1 cellular context compared by ENCODE assay signal in the genomic region with DNA sequence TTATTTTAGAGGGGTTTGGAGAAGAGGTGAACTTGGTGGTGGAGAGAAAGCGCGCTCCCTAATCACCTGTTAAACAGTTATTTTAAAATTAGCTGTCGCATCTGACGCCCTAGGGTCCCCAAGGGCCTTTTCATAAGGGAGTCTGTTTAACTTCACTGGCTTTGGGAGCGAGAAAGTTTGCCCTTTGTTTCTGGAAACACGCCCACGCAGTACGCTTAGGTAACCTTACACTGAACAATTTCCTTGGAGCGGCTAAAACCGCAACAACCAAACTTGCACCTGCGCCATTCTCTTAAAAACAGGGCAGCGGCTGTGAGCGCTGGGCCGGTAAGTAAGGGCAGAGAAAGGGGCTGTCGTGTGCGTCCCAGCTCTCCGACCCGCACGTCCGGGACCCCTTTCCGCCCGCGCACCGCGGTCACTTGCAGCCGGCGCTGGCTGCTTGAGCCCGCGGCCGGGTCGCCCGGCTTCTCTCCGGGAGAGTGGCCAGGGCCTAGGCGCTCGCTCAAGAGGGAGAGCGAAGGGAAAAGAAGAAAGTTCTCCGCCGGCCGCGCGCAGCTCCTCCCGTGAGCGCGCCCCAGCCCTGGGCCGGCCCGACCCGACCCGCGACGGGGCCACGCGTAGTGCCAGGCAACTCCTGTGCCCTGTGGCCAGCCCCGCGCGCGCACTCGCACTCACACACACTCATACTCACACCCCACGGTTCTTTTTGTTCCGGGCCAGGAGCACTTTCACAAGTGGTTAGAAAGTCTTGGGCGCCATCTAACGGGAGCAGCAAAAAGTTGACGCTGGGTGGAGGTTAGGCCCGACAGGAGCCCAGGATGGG.
TF ChIP-seq lines count a peak whose summit lies in the region.

No MANE protein-coding gene starts in this region.

TF ChIP-seq in HepG2, 621 proteins besides CTCF, POLR2A, EP300 and RAD21 (continued from another document and continues in another):
- TF ChIP-seq ZSCAN12 (CRISPR knock-in tag; IDR thresholded peaks at IDR 0.05) (no peak), ZEB1 (IDR thresholded peaks at IDR 0.05; ENCODE audit: insufficient replicate concordance, low read depth) (no peak), PCBP1 (IDR thresholded peaks at IDR 0.05; ENCODE audit: borderline replicate concordance, low read depth, low read length) (no peak), ZNF749 (CRISPR knock-in tag; IDR thresholded peaks at IDR 0.05; ENCODE audit: borderline replicate concordance) (no peak), ZNF841 (CRISPR knock-in tag; IDR thresholded peaks at IDR 0.05; ENCODE audit: borderline replicate concordance) (no peak), MED1 (CRISPR knock-in tag; IDR thresholded peaks at IDR 0.05) (peak; percentile 33; the same call in 1 of the 2 replicates), ZNF44 (CRISPR knock-in tag; IDR thresholded peaks at IDR 0.05) (no peak), HOXD1 (CRISPR knock-in tag; IDR thresholded peaks at IDR 0.05) (0 out of 2 replicates have a peak, but pooled peaks have one; percentile 41), RFXAP (CRISPR knock-in tag; IDR thresholded peaks at IDR 0.05; ENCODE audit: borderline replicate concordance) (peak; percentile 35; the same call in 1 of the 2 replicates), XRCC5 (optimal IDR thresholded peaks at IDR 0.05; ENCODE audit: low read length) (peak; percentile 78), ZFX (CRISPR knock-in tag; IDR thresholded peaks at IDR 0.05; ENCODE audit: low read depth) (peak; percentile 70), ARHGAP35 (CRISPR knock-in tag; IDR thresholded peaks at IDR 0.05; ENCODE audit: borderline replicate concordance) (peak; percentile 31; the same call in 1 of the 2 replicates), ZNF253 (CRISPR knock-in tag; IDR thresholded peaks at IDR 0.05; ENCODE audit: borderline replicate concordance) (no peak), NCOA1 (CRISPR knock-in tag; IDR thresholded peaks at IDR 0.05) (0 out of 2 replicates have a peak, but pooled peaks have one; percentile 43), ERF (CRISPR knock-in tag; IDR thresholded peaks at IDR 0.05) (peak; percentile 48; the same call in 1 of the 2 replicates), ZBTB38 (CRISPR knock-in tag; IDR thresholded peaks at IDR 0.05) (0 out of 2 replicates have a peak, but pooled peaks have one; percentile 19), MYC (CRISPR knock-in tag; IDR thresholded peaks at IDR 0.05; ENCODE audit: borderline replicate concordance) (peak; percentile 31; the same call in 1 of the 2 replicates), ZNF747 (CRISPR knock-in tag; IDR thresholded peaks at IDR 0.05; ENCODE audit: borderline replicate concordance) (peak; percentile 50; the same call in 1 of the 2 replicates), SALL1 (CRISPR knock-in tag; IDR thresholded peaks at IDR 0.05) (peak; percentile 14; the same call in 1 of the 2 replicates), MIER2 (CRISPR knock-in tag; IDR thresholded peaks at IDR 0.05) (no peak), SAFB2 (CRISPR knock-in tag; IDR thresholded peaks at IDR 0.05; ENCODE audit: borderline replicate concordance, low read depth) (no peak), ZNF616 (CRISPR knock-in tag; IDR thresholded peaks at IDR 0.05; ENCODE audit: low read depth) (no peak), ZSCAN20 (CRISPR knock-in tag; IDR thresholded peaks at IDR 0.05; ENCODE audit: borderline replicate concordance) (0 out of 2 replicates have a peak, but pooled peaks have one; percentile 45), ZNF12 (CRISPR knock-in tag; IDR thresholded peaks at IDR 0.05) (no peak), CEBPG (CRISPR knock-in tag; IDR thresholded peaks at IDR 0.05) (no peak), ISL2 (CRISPR knock-in tag; IDR thresholded peaks at IDR 0.05) (0 out of 2 replicates have a peak, but pooled peaks have one; percentile 13), PHF8 (CRISPR knock-in tag; IDR thresholded peaks at IDR 0.05) (0 out of 2 replicates have a peak, but pooled peaks have one; percentile 20), FOXC1 (CRISPR knock-in tag; IDR thresholded peaks at IDR 0.05; ENCODE audit: borderline replicate concordance) (0 out of 2 replicates have a peak, but pooled peaks have one; percentile 66)
- TF ChIP-seq, protein P1, sequence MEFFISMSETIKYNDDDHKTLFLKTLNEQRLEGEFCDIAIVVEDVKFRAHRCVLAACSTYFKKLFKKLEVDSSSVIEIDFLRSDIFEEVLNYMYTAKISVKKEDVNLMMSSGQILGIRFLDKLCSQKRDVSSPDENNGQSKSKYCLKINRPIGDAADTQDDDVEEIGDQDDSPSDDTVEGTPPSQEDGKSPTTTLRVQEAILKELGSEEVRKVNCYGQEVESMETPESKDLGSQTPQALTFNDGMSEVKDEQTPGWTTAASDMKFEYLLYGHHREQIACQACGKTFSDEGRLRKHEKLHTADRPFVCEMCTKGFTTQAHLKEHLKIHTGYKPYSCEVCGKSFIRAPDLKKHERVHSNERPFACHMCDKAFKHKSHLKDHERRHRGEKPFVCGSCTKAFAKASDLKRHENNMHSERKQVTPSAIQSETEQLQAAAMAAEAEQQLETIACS (CRISPR knock-in tag; IDR thresholded peaks at IDR 0.05) = peak; percentile 89
- TF ChIP-seq, protein P2, sequence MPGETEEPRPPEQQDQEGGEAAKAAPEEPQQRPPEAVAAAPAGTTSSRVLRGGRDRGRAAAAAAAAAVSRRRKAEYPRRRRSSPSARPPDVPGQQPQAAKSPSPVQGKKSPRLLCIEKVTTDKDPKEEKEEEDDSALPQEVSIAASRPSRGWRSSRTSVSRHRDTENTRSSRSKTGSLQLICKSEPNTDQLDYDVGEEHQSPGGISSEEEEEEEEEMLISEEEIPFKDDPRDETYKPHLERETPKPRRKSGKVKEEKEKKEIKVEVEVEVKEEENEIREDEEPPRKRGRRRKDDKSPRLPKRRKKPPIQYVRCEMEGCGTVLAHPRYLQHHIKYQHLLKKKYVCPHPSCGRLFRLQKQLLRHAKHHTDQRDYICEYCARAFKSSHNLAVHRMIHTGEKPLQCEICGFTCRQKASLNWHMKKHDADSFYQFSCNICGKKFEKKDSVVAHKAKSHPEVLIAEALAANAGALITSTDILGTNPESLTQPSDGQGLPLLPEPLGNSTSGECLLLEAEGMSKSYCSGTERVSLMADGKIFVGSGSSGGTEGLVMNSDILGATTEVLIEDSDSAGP (CRISPR knock-in tag; IDR thresholded peaks at IDR 0.05; ENCODE audit: borderline replicate concordance) = peak; percentile 22; the same call in 1 of the 2 replicates
- TF ChIP-seq, protein P3, sequence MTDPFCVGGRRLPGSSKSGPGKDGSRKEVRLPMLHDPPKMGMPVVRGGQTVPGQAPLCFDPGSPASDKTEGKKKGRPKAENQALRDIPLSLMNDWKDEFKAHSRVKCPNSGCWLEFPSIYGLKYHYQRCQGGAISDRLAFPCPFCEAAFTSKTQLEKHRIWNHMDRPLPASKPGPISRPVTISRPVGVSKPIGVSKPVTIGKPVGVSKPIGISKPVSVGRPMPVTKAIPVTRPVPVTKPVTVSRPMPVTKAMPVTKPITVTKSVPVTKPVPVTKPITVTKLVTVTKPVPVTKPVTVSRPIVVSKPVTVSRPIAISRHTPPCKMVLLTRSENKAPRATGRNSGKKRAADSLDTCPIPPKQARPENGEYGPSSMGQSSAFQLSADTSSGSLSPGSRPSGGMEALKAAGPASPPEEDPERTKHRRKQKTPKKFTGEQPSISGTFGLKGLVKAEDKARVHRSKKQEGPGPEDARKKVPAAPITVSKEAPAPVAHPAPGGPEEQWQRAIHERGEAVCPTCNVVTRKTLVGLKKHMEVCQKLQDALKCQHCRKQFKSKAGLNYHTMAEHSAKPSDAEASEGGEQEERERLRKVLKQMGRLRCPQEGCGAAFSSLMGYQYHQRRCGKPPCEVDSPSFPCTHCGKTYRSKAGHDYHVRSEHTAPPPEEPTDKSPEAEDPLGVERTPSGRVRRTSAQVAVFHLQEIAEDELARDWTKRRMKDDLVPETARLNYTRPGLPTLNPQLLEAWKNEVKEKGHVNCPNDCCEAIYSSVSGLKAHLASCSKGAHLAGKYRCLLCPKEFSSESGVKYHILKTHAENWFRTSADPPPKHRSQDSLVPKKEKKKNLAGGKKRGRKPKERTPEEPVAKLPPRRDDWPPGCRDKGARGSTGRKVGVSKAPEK (CRISPR knock-in tag; IDR thresholded peaks at IDR 0.05; ENCODE audit: borderline replicate concordance) = no peak
- TF ChIP-seq, protein P4, sequence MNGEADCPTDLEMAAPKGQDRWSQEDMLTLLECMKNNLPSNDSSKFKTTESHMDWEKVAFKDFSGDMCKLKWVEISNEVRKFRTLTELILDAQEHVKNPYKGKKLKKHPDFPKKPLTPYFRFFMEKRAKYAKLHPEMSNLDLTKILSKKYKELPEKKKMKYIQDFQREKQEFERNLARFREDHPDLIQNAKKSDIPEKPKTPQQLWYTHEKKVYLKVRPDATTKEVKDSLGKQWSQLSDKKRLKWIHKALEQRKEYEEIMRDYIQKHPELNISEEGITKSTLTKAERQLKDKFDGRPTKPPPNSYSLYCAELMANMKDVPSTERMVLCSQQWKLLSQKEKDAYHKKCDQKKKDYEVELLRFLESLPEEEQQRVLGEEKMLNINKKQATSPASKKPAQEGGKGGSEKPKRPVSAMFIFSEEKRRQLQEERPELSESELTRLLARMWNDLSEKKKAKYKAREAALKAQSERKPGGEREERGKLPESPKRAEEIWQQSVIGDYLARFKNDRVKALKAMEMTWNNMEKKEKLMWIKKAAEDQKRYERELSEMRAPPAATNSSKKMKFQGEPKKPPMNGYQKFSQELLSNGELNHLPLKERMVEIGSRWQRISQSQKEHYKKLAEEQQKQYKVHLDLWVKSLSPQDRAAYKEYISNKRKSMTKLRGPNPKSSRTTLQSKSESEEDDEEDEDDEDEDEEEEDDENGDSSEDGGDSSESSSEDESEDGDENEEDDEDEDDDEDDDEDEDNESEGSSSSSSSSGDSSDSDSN (CRISPR knock-in tag; IDR thresholded peaks at IDR 0.05) = peak; percentile 80; the same call in 1 of the 2 replicates
- TF ChIP-seq, protein P5, sequence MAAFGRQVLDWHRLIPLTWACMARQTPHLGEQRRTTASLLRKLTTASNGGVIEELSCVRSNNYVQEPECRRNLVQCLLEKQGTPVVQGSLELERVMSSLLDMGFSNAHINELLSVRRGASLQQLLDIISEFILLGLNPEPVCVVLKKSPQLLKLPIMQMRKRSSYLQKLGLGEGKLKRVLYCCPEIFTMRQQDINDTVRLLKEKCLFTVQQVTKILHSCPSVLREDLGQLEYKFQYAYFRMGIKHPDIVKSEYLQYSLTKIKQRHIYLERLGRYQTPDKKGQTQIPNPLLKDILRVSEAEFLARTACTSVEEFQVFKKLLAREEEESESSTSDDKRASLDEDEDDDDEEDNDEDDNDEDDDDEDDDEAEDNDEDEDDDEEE (CRISPR knock-in tag; IDR thresholded peaks at IDR 0.05) = 0 out of 2 replicates have a peak, but pooled peaks have one; percentile 44
- TF ChIP-seq, protein P6, sequence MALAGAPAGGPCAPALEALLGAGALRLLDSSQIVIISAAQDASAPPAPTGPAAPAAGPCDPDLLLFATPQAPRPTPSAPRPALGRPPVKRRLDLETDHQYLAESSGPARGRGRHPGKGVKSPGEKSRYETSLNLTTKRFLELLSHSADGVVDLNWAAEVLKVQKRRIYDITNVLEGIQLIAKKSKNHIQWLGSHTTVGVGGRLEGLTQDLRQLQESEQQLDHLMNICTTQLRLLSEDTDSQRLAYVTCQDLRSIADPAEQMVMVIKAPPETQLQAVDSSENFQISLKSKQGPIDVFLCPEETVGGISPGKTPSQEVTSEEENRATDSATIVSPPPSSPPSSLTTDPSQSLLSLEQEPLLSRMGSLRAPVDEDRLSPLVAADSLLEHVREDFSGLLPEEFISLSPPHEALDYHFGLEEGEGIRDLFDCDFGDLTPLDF (CRISPR knock-in tag; IDR thresholded peaks at IDR 0.05) = 0 out of 2 replicates have a peak, but pooled peaks have one; percentile 37
- TF ChIP-seq, protein P7, sequence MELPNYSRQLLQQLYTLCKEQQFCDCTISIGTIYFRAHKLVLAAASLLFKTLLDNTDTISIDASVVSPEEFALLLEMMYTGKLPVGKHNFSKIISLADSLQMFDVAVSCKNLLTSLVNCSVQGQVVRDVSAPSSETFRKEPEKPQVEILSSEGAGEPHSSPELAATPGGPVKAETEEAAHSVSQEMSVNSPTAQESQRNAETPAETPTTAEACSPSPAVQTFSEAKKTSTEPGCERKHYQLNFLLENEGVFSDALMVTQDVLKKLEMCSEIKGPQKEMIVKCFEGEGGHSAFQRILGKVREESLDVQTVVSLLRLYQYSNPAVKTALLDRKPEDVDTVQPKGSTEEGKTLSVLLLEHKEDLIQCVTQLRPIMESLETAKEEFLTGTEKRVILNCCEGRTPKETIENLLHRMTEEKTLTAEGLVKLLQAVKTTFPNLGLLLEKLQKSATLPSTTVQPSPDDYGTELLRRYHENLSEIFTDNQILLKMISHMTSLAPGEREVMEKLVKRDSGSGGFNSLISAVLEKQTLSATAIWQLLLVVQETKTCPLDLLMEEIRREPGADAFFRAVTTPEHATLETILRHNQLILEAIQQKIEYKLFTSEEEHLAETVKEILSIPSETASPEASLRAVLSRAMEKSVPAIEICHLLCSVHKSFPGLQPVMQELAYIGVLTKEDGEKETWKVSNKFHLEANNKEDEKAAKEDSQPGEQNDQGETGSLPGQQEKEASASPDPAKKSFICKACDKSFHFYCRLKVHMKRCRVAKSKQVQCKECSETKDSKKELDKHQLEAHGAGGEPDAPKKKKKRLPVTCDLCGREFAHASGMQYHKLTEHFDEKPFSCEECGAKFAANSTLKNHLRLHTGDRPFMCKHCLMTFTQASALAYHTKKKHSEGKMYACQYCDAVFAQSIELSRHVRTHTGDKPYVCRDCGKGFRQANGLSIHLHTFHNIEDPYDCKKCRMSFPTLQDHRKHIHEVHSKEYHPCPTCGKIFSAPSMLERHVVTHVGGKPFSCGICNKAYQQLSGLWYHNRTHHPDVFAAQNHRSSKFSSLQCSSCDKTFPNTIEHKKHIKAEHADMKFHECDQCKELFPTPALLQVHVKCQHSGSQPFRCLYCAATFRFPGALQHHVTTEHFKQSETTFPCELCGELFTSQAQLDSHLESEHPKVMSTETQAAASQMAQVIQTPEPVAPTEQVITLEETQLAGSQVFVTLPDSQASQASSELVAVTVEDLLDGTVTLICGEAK (IDR thresholded peaks at IDR 0.05) = no peak
- TF ChIP-seq, protein P7 (CRISPR knock-in tag; IDR thresholded peaks at IDR 0.05) = 0 out of 2 replicates have a peak, but pooled peaks have one; percentile 19
